Comparison of ENCODE assay signal across 11 cellular contexts in the genomic region with DNA sequence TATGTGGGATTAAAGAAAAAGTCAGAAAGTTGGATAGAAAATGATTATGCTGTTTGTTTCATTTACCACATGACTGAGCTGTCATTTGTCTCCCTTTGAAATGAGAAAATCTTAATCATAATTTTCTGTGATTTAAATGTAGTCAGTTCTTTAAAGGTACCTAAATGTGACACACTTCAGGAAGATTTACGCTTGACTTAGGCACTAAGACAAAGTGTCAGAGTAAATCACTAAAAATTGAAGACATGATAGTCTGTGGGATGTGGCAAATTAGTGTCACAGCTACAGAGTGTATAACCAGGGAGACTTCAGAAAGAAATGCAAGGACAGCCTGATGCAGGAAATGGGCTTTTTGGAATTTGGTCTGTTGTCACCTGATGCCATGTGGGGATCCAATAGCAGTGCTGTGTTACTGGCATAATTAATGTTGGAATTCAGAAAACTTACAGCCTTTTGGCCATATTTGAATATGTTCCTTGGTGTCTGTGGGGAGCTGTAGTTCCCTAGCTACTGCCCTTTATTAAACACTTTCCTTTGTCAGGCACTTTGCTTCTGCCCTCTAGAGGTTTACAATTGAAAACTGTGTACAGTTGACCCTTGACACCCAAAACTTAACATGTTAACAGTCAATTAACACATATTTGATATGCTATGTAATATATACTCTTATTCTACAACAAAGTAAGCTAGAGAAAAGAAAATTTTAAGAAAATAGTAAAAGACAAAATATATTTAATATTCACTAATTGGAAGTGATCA.
DNase-seq lines count a peak whose midpoint lies in the region; ATAC-seq and TF ChIP-seq lines count a peak whose summit lies in the region.
"Had no signal": no experiment of that assay in that cellular context is flagged by ENCODE, and none has a peak within 500 bp of the region (broad histone marks: within the 10 kb centered on the region; RNA-seq: fewer than 3 reads in every experiment).

No MANE protein-coding gene starts in this region.

- no peak for TF ChIP-seq POLR2A in breast epithelium (IDR thresholded peaks at IDR 0.05)

- DNase-seq in MCF 10A (ENCODE audit: unreplicated experiment) (peak; percentile 17), breast epithelium (ENCODE audit: low spot score in 2 of 2) (no peak), caudate nucleus (lab: John Stamatoyannopoulos, UW) (peak in 10 of 61 donors; percentile 13 to 61 (median 24)), type B pancreatic cell (ENCODE audit: extremely low spot score, unreplicated experiment) (no peak)
- no peak for DNase-seq in activated CD4-positive, alpha-beta memory T cell treated with anti-CD3 and anti-CD28 coated beads, Interleukin-2, amount 10 ng/mL, durations not matched to agents 7 days and 5 days
- no peak for DNase-seq in activated T-helper 2 cell treated with anti-CD3 and anti-CD28 coated beads, Interferon-gamma antibody, Interleukin-2, Interleukin-4, amounts not matched to agents 10 μg/mL and 5 μg/mL and 100 μg/mL, durations not matched to agents 14 hours and 24 hours and 36 hours (ENCODE audit: low spot score)
- DNase-seq: aorta; naive thymus-derived CD8-positive, alpha-beta T cell; NCI-H226 had no signal

- H3K36me3 ChIP-seq in breast epithelium, result peaks cover 5% of the 10 kb centered on the region

- no peak for ATAC-seq in stimulated activated memory B cell treated with anti-CD40 and anti-IgM and Interleukin-4, amounts not matched to agents 10 μg/mL and 1 μg/mL and 100 μg/mL, for 72 hours
- ATAC-seq: naive thymus-derived CD8-positive, alpha-beta T cell had no signal

- TF ChIP-seq CTCF in MCF 10A (IDR thresholded peaks at IDR 0.05; ENCODE audit: unreplicated experiment) (no peak), breast epithelium (IDR thresholded peaks at IDR 0.05) (no peak), type B pancreatic cell (conservative IDR thresholded peaks at IDR 0.05) (peak; percentile 39)

- H3K27ac Mint-ChIP-seq in MCF 10A (ENCODE audit: low read depth, unreplicated experiment), result no peak overlapping the region
- no peak overlapping the region for H3K27ac Mint-ChIP-seq in type B pancreatic cell
- H3K27ac Mint-ChIP-seq in activated CD4-positive, alpha-beta memory T cell treated with anti-CD3 and anti-CD28 coated beads, Interleukin-2, amount 10 ng/mL, durations not matched to agents 7 days and 5 days, result no peak overlapping the region
- H3K27ac Mint-ChIP-seq in stimulated activated memory B cell treated with anti-CD40 and anti-IgM and Interleukin-4, amounts not matched to agents 10 μg/mL and 1 μg/mL and 100 μg/mL, for 72 hours, result no peak overlapping the region
- H3K27ac Mint-ChIP-seq in activated T-helper 2 cell treated with anti-CD3 and anti-CD28 coated beads, Interferon-gamma antibody, Interleukin-2, Interleukin-4, amounts not matched to agents 10 μg/mL and 5 μg/mL and 100 μg/mL, durations not matched to agents 14 hours and 24 hours and 36 hours, result no peak overlapping the region

- intact Hi-C loops in MCF 10A (cut with micrococcal nuclease), result no loop called here
- intact Hi-C loops in breast epithelium (cut with DNase I; ENCODE audit: low total_unique reads), result no loop called here
- intact Hi-C loops in activated T-helper 2 cell treated with anti-CD3 and anti-CD28 coated beads, Interferon-gamma antibody, Interleukin-2, Interleukin-4, amounts not matched to agents 10 μg/mL and 5 μg/mL and 100 μg/mL, durations not matched to agents 14 hours and 24 hours and 36 hours (cut with micrococcal nuclease), result no loop called here

- TF ChIP-seq EP300 in Ishikawa (IDR thresholded peaks at IDR 0.05; ENCODE audit: borderline replicate concordance), result no peak

- peak; percentile 30; the same call in 1 of the 2 replicates for TF ChIP-seq RAD21 in Ishikawa (IDR thresholded peaks at IDR 0.05; ENCODE audit: low read depth)

- H3K4me3 ChIP-seq in breast epithelium, result no peak overlapping the region

- H3K4me1 Mint-ChIP-seq in MCF 10A (ENCODE audit: insufficient read depth, unreplicated experiment) (no peaks in the 10 kb centered on the region), type B pancreatic cell (ENCODE audit: unreplicated experiment) (no peaks in the 10 kb centered on the region)
- no peaks in the 10 kb centered on the region for H3K4me1 Mint-ChIP-seq in activated CD4-positive, alpha-beta memory T cell treated with anti-CD3 and anti-CD28 coated beads, Interleukin-2, amount 10 ng/mL, durations not matched to agents 7 days and 5 days
- H3K4me1 Mint-ChIP-seq in stimulated activated memory B cell treated with anti-CD40 and anti-IgM and Interleukin-4, amounts not matched to agents 10 μg/mL and 1 μg/mL and 100 μg/mL, for 72 hours, result peaks cover 11% of the 10 kb centered on the region
- peaks cover 2% of the 10 kb centered on the region for H3K4me1 Mint-ChIP-seq in activated T-helper 2 cell treated with anti-CD3 and anti-CD28 coated beads, Interferon-gamma antibody, Interleukin-2, Interleukin-4, amounts not matched to agents 10 μg/mL and 5 μg/mL and 100 μg/mL, durations not matched to agents 14 hours and 24 hours and 36 hours (ENCODE audit: low read depth)

- H3K9me3 Mint-ChIP-seq in MCF 10A (ENCODE audit: unreplicated experiment), result no peaks in the 10 kb centered on the region
- H3K9me3 Mint-ChIP-seq in type B pancreatic cell, result no peaks in the 10 kb centered on the region
- no peaks in the 10 kb centered on the region for H3K9me3 Mint-ChIP-seq in activated CD4-positive, alpha-beta memory T cell treated with anti-CD3 and anti-CD28 coated beads, Interleukin-2, amount 10 ng/mL, durations not matched to agents 7 days and 5 days
- no peaks in the 10 kb centered on the region for H3K9me3 Mint-ChIP-seq in stimulated activated memory B cell treated with anti-CD40 and anti-IgM and Interleukin-4, amounts not matched to agents 10 μg/mL and 1 μg/mL and 100 μg/mL, for 72 hours
- H3K9me3 Mint-ChIP-seq in activated T-helper 2 cell treated with anti-CD3 and anti-CD28 coated beads, Interferon-gamma antibody, Interleukin-2, Interleukin-4, amounts not matched to agents 10 μg/mL and 5 μg/mL and 100 μg/mL, durations not matched to agents 14 hours and 24 hours and 36 hours, result no peaks in the 10 kb centered on the region
- H3K9me3 Mint-ChIP-seq: naive thymus-derived CD8-positive, alpha-beta T cell had no signal

- H3K27me3 Mint-ChIP-seq in MCF 10A (ENCODE audit: insufficient read depth, unreplicated experiment), result no peaks in the 10 kb centered on the region
- no peaks in the 10 kb centered on the region for H3K27me3 Mint-ChIP-seq in type B pancreatic cell
- H3K27me3 Mint-ChIP-seq in activated CD4-positive, alpha-beta memory T cell treated with anti-CD3 and anti-CD28 coated beads, Interleukin-2, amount 10 ng/mL, durations not matched to agents 7 days and 5 days, result no peaks in the 10 kb centered on the region
- no peaks in the 10 kb centered on the region for H3K27me3 Mint-ChIP-seq in stimulated activated memory B cell treated with anti-CD40 and anti-IgM and Interleukin-4, amounts not matched to agents 10 μg/mL and 1 μg/mL and 100 μg/mL, for 72 hours
- no peaks in the 10 kb centered on the region for H3K27me3 Mint-ChIP-seq in activated T-helper 2 cell treated with anti-CD3 and anti-CD28 coated beads, Interferon-gamma antibody, Interleukin-2, Interleukin-4, amounts not matched to agents 10 μg/mL and 5 μg/mL and 100 μg/mL, durations not matched to agents 14 hours and 24 hours and 36 hours (ENCODE audit: low read depth)
- H3K27me3 Mint-ChIP-seq: naive thymus-derived CD8-positive, alpha-beta T cell had no signal

- H3K27ac ChIP-seq in breast epithelium (no peak overlapping the region), caudate nucleus (ENCODE audit: low read depth, low read length) (peak overlapping the region; percentile 41)

- BruUV-seq in MCF 10A (replicated peaks; lab: Mats Ljungman, UMichigan), result no TSS peak

- H3K36me3 Mint-ChIP-seq in MCF 10A (ENCODE audit: insufficient read depth, unreplicated experiment) (peaks cover 23% of the 10 kb centered on the region), type B pancreatic cell (peaks cover 13% of the 10 kb centered on the region)
- H3K36me3 Mint-ChIP-seq in activated CD4-positive, alpha-beta memory T cell treated with anti-CD3 and anti-CD28 coated beads, Interleukin-2, amount 10 ng/mL, durations not matched to agents 7 days and 5 days (ENCODE audit: low read depth), result peaks cover 45% of the 10 kb centered on the region
- peaks cover 58% of the 10 kb centered on the region for H3K36me3 Mint-ChIP-seq in stimulated activated memory B cell treated with anti-CD40 and anti-IgM and Interleukin-4, amounts not matched to agents 10 μg/mL and 1 μg/mL and 100 μg/mL, for 72 hours
- peaks cover 39% of the 10 kb centered on the region for H3K36me3 Mint-ChIP-seq in activated T-helper 2 cell treated with anti-CD3 and anti-CD28 coated beads, Interferon-gamma antibody, Interleukin-2, Interleukin-4, amounts not matched to agents 10 μg/mL and 5 μg/mL and 100 μg/mL, durations not matched to agents 14 hours and 24 hours and 36 hours (ENCODE audit: low read depth)

- H3K27me3 ChIP-seq in breast epithelium, result no peaks in the 10 kb centered on the region

- H3K4me3 Mint-ChIP-seq in MCF 10A (ENCODE audit: unreplicated experiment) (no peak overlapping the region), type B pancreatic cell (no peak overlapping the region)
- no peak overlapping the region for H3K4me3 Mint-ChIP-seq in activated CD4-positive, alpha-beta memory T cell treated with anti-CD3 and anti-CD28 coated beads, Interleukin-2, amount 10 ng/mL, durations not matched to agents 7 days and 5 days
- no peak overlapping the region for H3K4me3 Mint-ChIP-seq in stimulated activated memory B cell treated with anti-CD40 and anti-IgM and Interleukin-4, amounts not matched to agents 10 μg/mL and 1 μg/mL and 100 μg/mL, for 72 hours
- H3K4me3 Mint-ChIP-seq in activated T-helper 2 cell treated with anti-CD3 and anti-CD28 coated beads, Interferon-gamma antibody, Interleukin-2, Interleukin-4, amounts not matched to agents 10 μg/mL and 5 μg/mL and 100 μg/mL, durations not matched to agents 14 hours and 24 hours and 36 hours (ENCODE audit: low read depth), result no peak overlapping the region
- H3K4me3 Mint-ChIP-seq: naive thymus-derived CD8-positive, alpha-beta T cell had no signal

- H3K9me3 ChIP-seq in breast epithelium, result no peaks in the 10 kb centered on the region

- POLR2A ChIA-PET in MCF 10A (lab: Yijun Ruan, JAX), result interaction anchor here (1.5 kb wide), 1 partner anchor 10 kb away, joined by 4 read pairs; no protein-coding TSS in a partner anchor
- POLR2A ChIA-PET in activated CD4-positive, alpha-beta memory T cell treated with anti-CD3 and anti-CD28 coated beads, Interleukin-2, amount 10 ng/mL, durations not matched to agents 7 days and 5 days (lab: Charles Lee), result no interaction called here

- CTCF ChIA-PET in MCF 10A (lab: Yijun Ruan, JAX), result interaction anchor here (0.6 to 1.6 kb wide), 8 partner anchors 10 to 193 kb away, joined by 3 to 5 read pairs (median 3); no protein-coding TSS in a partner anchor
- CTCF ChIA-PET in activated CD4-positive, alpha-beta memory T cell treated with anti-CD3 and anti-CD28 coated beads, Interleukin-2, amount 10 ng/mL, durations not matched to agents 7 days and 5 days (lab: Charles Lee), result interaction anchor here (1.1 to 1.4 kb wide), 4 partner anchors 11 to 192 kb away, joined by 3 to 4 read pairs (median 3); no protein-coding TSS in a partner anchor

- H3K4me1 ChIP-seq in breast epithelium, result no peaks in the 10 kb centered on the region

TF ChIP-seq in Ishikawa, 13 proteins besides CTCF, POLR2A, EP300 and RAD21 (continues in another document):
- TF ChIP-seq YY1 (IDR thresholded peaks at IDR 0.05; ENCODE audit: low read depth) (no peak), CREB1 (IDR thresholded peaks at IDR 0.05; ENCODE audit: low read depth) (no peak)
